Comparison of ENCODE assay signal across 6 cellular contexts in the genomic region with DNA sequence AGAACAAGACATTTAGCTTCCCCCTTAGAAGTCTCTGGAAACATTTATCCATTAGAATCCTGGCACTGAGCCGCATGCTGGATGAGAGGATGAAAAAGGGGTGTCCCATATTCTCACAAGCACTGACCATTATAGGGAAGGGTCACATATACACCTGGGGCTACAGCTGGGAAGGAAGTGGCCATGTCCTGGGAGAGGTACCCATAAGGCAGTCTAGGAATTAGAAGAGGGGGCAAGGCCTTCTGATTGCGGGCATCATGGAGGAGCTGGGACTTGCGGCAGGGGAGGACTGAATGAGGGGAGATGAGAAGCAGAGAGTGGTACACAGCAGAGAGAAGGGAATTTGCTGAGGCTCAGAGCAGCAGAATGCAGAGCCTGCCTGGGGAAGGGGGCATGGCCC. TPM values are rescaled to one million over a fixed set of nuclear protein-coding genes. Genes with fewer than 3 reads are reported as not detected.
"Had no signal": no experiment of that assay in that cellular context is flagged by ENCODE, and none has a peak within 500 bp of the region (broad histone marks: within the 10 kb centered on the region; RNA-seq: fewer than 3 reads in every experiment).

No MANE protein-coding gene starts in this region.

RNA-seq across cellular contexts. Expression of gene CES1, which starts 3.7 kb away (rescaled TPM):
- total RNA-seq: GM23248, H7, HFFc6, IMR-90 had no signal

RNA-seq across cellular contexts. Expression of gene CES5A, which starts 45.9 kb away (rescaled TPM):
- total RNA-seq: GM23248, H4, H7, HFFc6, HT1080, IMR-90 had no signal
- polyA plus RNA-seq: GM23248, IMR-90 had no signal
